Comparison of ENCODE assay signal across 1 cellular context in genomic region chr4:26320453-26321325, GRCh38.
TF ChIP-seq lines count a peak whose summit lies in the region.

Gene RBPJ (plus strand): TSS chr4:26321014. CDS start chr4:26321029, 15 bp downstream.

TF ChIP-seq in K562, 482 proteins besides CTCF, POLR2A, EP300 and RAD21 (continued from another document and continues in another):
- TF ChIP-seq MGA (IDR thresholded peaks at IDR 0.05): peak; percentile 30; the same call in 1 of the 2 replicates
- peak; percentile 100 for TF ChIP-seq NEUROD1 (IDR thresholded peaks at IDR 0.05; ENCODE audit: borderline replicate concordance, low read depth, low read length, partially characterized antibody)
- no peak for TF ChIP-seq DIDO1 (tag; IDR thresholded peaks at IDR 0.05; ENCODE audit: low read depth)
- TF ChIP-seq DPF2 (IDR thresholded peaks at IDR 0.05): peak; percentile 18; the same call in 1 of the 2 replicates
- TF ChIP-seq ILF3 (IDR thresholded peaks at IDR 0.05; ENCODE audit: borderline replicate concordance): no peak
- TF ChIP-seq UBTF (IDR thresholded peaks at IDR 0.05; ENCODE audit: borderline replicate concordance in 1 of 2, low read depth in 2 of 2, low read length in 2 of 2): 0 out of 4 replicates have a peak, but pooled peaks of 1 of the 2 experiments have one; percentile 59
- TF ChIP-seq ZNF395 (CRISPR knock-in tag; IDR thresholded peaks at IDR 0.05): no peak; the same call in 1 of the 2 replicates
- no peak for TF ChIP-seq CC2D1A (IDR thresholded peaks at IDR 0.05)
- TF ChIP-seq ZNF232 (CRISPR knock-in tag; IDR thresholded peaks at IDR 0.05): no peak
- no peak for TF ChIP-seq NR2C2 (CRISPR knock-in tag; IDR thresholded peaks at IDR 0.05)
- TF ChIP-seq NR2C2 (tag; IDR thresholded peaks at IDR 0.05): peak; percentile 80
- TF ChIP-seq TFAP4 (CRISPR knock-in tag; IDR thresholded peaks at IDR 0.05; ENCODE audit: borderline replicate concordance): peak; percentile 57; the same call in 1 of the 2 replicates
- no peak for TF ChIP-seq ZNF668 (CRISPR knock-in tag; IDR thresholded peaks at IDR 0.05)
- no peak for TF ChIP-seq U2AF2 (optimal IDR thresholded peaks at IDR 0.05; ENCODE audit: low read depth, low read length)
- no peak for TF ChIP-seq SAFB (IDR thresholded peaks at IDR 0.05; ENCODE audit: borderline replicate concordance, low read depth, low read length)
- TF ChIP-seq NFATC3 (IDR thresholded peaks at IDR 0.05): no peak
- TF ChIP-seq MAZ (CRISPR knock-in tag; conservative IDR thresholded peaks at IDR 0.05 in 1 of 2, IDR thresholded peaks at IDR 0.05 in 1 of 2): peak; percentile 88 to 91
- TF ChIP-seq NRF1 (conservative IDR thresholded peaks at IDR 0.05 in 1 of 2, IDR thresholded peaks at IDR 0.05 in 1 of 2): peak; percentile 93 to 94
- TF ChIP-seq E2F6 (IDR thresholded peaks at IDR 0.05; ENCODE audit: borderline replicate concordance in 1 of 2, extremely low read depth in 1 of 2, insufficient read depth in 1 of 2, insufficient read length in 1 of 2, low read depth in 1 of 2, low read length in 1 of 2, poor library complexity in 1 of 2, severe bottlenecking in 1 of 2): peak; percentile 37 to 72
- peak; percentile 32; the same call in 1 of the 2 replicates for TF ChIP-seq GABPB1 (CRISPR knock-in tag; IDR thresholded peaks at IDR 0.05)
- no peak for TF ChIP-seq PYGO2 (tag; IDR thresholded peaks at IDR 0.05)
- no peak for TF ChIP-seq SMARCE1 (IDR thresholded peaks at IDR 0.05)
- TF ChIP-seq EGR1 (conservative IDR thresholded peaks at IDR 0.05): peak; percentile 69
- TF ChIP-seq VEZF1 (CRISPR knock-in tag; IDR thresholded peaks at IDR 0.05): peak; percentile 93
- no peak for TF ChIP-seq ERF (CRISPR knock-in tag; IDR thresholded peaks at IDR 0.05)
- peak; percentile 33 for TF ChIP-seq E2F8 (IDR thresholded peaks at IDR 0.05; ENCODE audit: low read depth, partially characterized antibody)
- TF ChIP-seq CCNT2 (IDR thresholded peaks at IDR 0.05; ENCODE audit: borderline replicate concordance, extremely low read depth, insufficient read length, low read depth, low read length): peak; percentile 5
- TF ChIP-seq RNF219 (CRISPR knock-in tag; IDR thresholded peaks at IDR 0.05): no peak
- peak; percentile 78; the same call in 1 of the 2 replicates for TF ChIP-seq ELF4 (CRISPR knock-in tag; IDR thresholded peaks at IDR 0.05)
- TF ChIP-seq KHSRP (IDR thresholded peaks at IDR 0.05): no peak
- TF ChIP-seq ESRRA (IDR thresholded peaks at IDR 0.05; ENCODE audit: borderline replicate concordance, low read depth): no peak; the same call in 1 of the 2 replicates
- no peak for TF ChIP-seq COPS2 (conservative IDR thresholded peaks at IDR 0.05)
- peak; percentile 48; the same call in 1 of the 2 replicates for TF ChIP-seq TAF7 (tag; IDR thresholded peaks at IDR 0.05)
- TF ChIP-seq PCBP2 (IDR thresholded peaks at IDR 0.05; ENCODE audit: low read depth, low read length, poor library complexity, severe bottlenecking): no peak
- no peak for TF ChIP-seq PHB (CRISPR knock-in tag; IDR thresholded peaks at IDR 0.05)
